15 cellular contexts compared by ENCODE assay signal in the genomic region with DNA sequence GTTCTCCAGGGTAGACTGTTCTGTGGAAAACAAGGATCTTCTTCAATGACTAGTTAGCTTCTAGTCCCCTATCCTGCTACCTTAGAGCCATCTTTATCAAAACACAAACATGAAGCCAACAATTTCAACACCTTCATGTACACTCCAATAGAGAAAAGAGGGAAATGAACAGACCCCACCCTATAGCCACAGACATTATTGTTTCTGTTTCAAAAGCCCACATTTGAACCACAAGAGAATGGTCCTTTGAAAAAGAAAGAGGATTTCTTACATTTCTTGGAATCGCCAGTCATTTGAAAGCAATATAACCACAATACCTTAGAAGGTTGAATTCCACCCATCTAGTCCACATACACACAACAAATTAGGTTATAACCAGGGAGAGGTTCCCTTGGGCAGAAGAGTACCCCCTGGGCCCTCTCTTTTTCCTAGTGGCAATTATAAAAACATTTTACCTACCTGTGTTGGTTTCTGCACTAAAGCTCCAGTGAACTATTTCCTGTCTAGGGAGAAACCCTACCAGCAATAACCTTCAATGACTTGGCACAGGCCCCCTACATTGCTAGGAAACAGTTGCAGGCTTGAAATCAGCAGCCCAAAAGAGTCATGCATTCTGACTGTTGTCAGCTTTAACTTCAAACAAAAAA. TPM values are rescaled to one million over a fixed set of nuclear protein-coding genes. Genes with fewer than 3 reads are reported as not detected.
DNase-seq lines count a peak whose midpoint lies in the region; ATAC-seq lines count a peak whose summit lies in the region.
"Had no signal": no experiment of that assay in that cellular context is flagged by ENCODE, and none has a peak within 500 bp of the region (broad histone marks: within the 10 kb centered on the region; RNA-seq: fewer than 3 reads in every experiment).

No MANE protein-coding gene starts in this region.

- peak; percentile 23 to 25 for ATAC-seq in activated CD4-positive, CD25-positive, alpha-beta regulatory T cell treated with anti-CD3 and anti-CD28 coated beads, Interleukin-2, amount 50 U/mL, for 24 hours
- peak; percentile 54 for ATAC-seq in activated CD8-positive, alpha-beta T cell treated with anti-CD3 and anti-CD28 coated beads, Interleukin-2, amount 10 ng/mL, durations not matched to agents 7 days and 5 days
- peak; percentile 27 to 60 for ATAC-seq in naive thymus-derived CD8-positive, alpha-beta T cell
- ATAC-seq in left colon = no peak

- peak overlapping the region in 3 of 4 donors; percentile 29 to 56 (median 41) for H3K4me3 Mint-ChIP-seq in IgD-negative memory B cell
- peak overlapping the region; percentile 68 for H3K4me3 Mint-ChIP-seq in activated CD8-positive, alpha-beta T cell treated with anti-CD3 and anti-CD28 coated beads, Interleukin-2, amount 10 ng/mL, durations not matched to agents 7 days and 5 days
- H3K4me3 Mint-ChIP-seq in naive thymus-derived CD8-positive, alpha-beta T cell = peak overlapping the region in 9 of 10 donors; percentile 3 to 59 (median 48)

- H3K27ac Mint-ChIP-seq in IgD-negative memory B cell = peak overlapping the region in 1 of 3 donors; percentile 16
- peak overlapping the region; percentile 89 for H3K27ac Mint-ChIP-seq in activated CD8-positive, alpha-beta T cell treated with anti-CD3 and anti-CD28 coated beads, Interleukin-2, amount 10 ng/mL, durations not matched to agents 7 days and 5 days
- H3K27ac Mint-ChIP-seq in naive thymus-derived CD8-positive, alpha-beta T cell = peak overlapping the region in 7 of 10 donors; percentile 3 to 63 (median 49)

- H3K4me1 Mint-ChIP-seq in IgD-negative memory B cell = peaks cover 33 to 42% (median 38%) of the 10 kb centered on the region in 3 donors
- peaks cover 57% of the 10 kb centered on the region for H3K4me1 Mint-ChIP-seq in activated CD8-positive, alpha-beta T cell treated with anti-CD3 and anti-CD28 coated beads, Interleukin-2, amount 10 ng/mL, durations not matched to agents 7 days and 5 days (ENCODE audit: low read depth)
- H3K4me1 Mint-ChIP-seq in naive thymus-derived CD8-positive, alpha-beta T cell = peaks cover 24 to 55% (median 53%) of the 10 kb centered on the region in 4 donors

- no peaks in the 10 kb centered on the region for H3K27me3 Mint-ChIP-seq in IgD-negative memory B cell
- no peaks in the 10 kb centered on the region for H3K27me3 Mint-ChIP-seq in activated CD8-positive, alpha-beta T cell treated with anti-CD3 and anti-CD28 coated beads, Interleukin-2, amount 10 ng/mL, durations not matched to agents 7 days and 5 days (ENCODE audit: low read depth)
- no peaks in the 10 kb centered on the region for H3K27me3 Mint-ChIP-seq in naive thymus-derived CD8-positive, alpha-beta T cell

- intact Hi-C loops in left colon (cut with DNase I, micrococcal nuclease) = no loop called here

- CTCF ChIA-PET in activated CD8-positive, alpha-beta T cell treated with anti-CD3 and anti-CD28 coated beads, Interleukin-2, amount 10 ng/mL, durations not matched to agents 7 days and 5 days (lab: Charles Lee) = interaction anchor here (1.0 to 3.4 kb wide), 7 partner anchors 10 to 152 kb away, joined by 3 to 14 read pairs (median 4); no protein-coding TSS in a partner anchor

- H3K36me3 Mint-ChIP-seq in IgD-negative memory B cell = no peaks in the 10 kb centered on the region
- peaks cover 19% of the 10 kb centered on the region for H3K36me3 Mint-ChIP-seq in activated CD8-positive, alpha-beta T cell treated with anti-CD3 and anti-CD28 coated beads, Interleukin-2, amount 10 ng/mL, durations not matched to agents 7 days and 5 days (ENCODE audit: low read depth)
- H3K36me3 Mint-ChIP-seq in naive thymus-derived CD8-positive, alpha-beta T cell = no peaks in the 10 kb centered on the region

- H3K9me3 Mint-ChIP-seq in IgD-negative memory B cell = no peaks in the 10 kb centered on the region
- no peaks in the 10 kb centered on the region for H3K9me3 Mint-ChIP-seq in activated CD8-positive, alpha-beta T cell treated with anti-CD3 and anti-CD28 coated beads, Interleukin-2, amount 10 ng/mL, durations not matched to agents 7 days and 5 days (ENCODE audit: insufficient read depth)
- no peaks in the 10 kb centered on the region for H3K9me3 Mint-ChIP-seq in naive thymus-derived CD8-positive, alpha-beta T cell

- POLR2A ChIA-PET in activated CD8-positive, alpha-beta T cell treated with anti-CD3 and anti-CD28 coated beads, Interleukin-2, amount 10 ng/mL, durations not matched to agents 7 days and 5 days (lab: Charles Lee) = interaction anchor here (0.9 to 1.0 kb wide), 2 partner anchors 10 to 16 kb away, joined by 4 read pairs; no protein-coding TSS in a partner anchor
- POLR2A ChIA-PET in naive thymus-derived CD8-positive, alpha-beta T cell (lab: Charles Lee) = no interaction called here

- DNase-seq in activated CD4-positive, CD25-positive, alpha-beta regulatory T cell (lab: John Stamatoyannopoulos, UW) = no peak
- DNase-seq in activated CD8-positive, alpha-beta T cell treated with anti-CD3 and anti-CD28 coated beads, Interleukin-2, amount 10 ng/mL, durations not matched to agents 7 days and 5 days = peak; percentile 64
- DNase-seq in naive thymus-derived CD8-positive, alpha-beta T cell = peak in 6 of 10 donors; percentile 3 to 56 (median 23)
- no peak for DNase-seq in left colon
- DNase-seq in medulla oblongata (ENCODE audit: extremely low spot score) = no peak
- DNase-seq in putamen (ENCODE audit: low spot score) = no peak
- DNase-seq: activated gamma-delta T cell, Calu3, foreskin melanocyte, H7, NCI-H187 treated with DMSO at 0.1 percent for 48 hours, NCI-H774, SJCRH30 had no signal

RNA-seq across cellular contexts. Expression of gene LPGAT1, which starts 2.7 kb away (rescaled TPM):
- 37.4 TPM for polyA plus RNA-seq in IgD-negative memory B cell
- 10 to 100 TPM; 59.3 to 60.5 TPM for total RNA-seq in activated CD8-positive, alpha-beta T cell treated with anti-CD3 and anti-CD28 coated beads, Interleukin-2, amount 10 ng/mL, durations not matched to agents 7 days and 5 days
- 10 to 100 TPM; 15.7 to 21.0 TPM for total RNA-seq in naive thymus-derived CD8-positive, alpha-beta T cell
- 10 to 100 TPM in 1 of 3 donors, 1 to 10 TPM in 2; 6.1 to 16.2 (median 8.6) TPM for polyA plus RNA-seq in naive thymus-derived CD8-positive, alpha-beta T cell
- 10 to 100 TPM; 30.9 to 46.0 TPM for total RNA-seq in left colon

Comparison
In these comparisons a context has a peak if more than half of its experiments do, and no peak if none do; other contexts are left out.
1. DNase-seq: peak in activated CD8-positive, alpha-beta T cell treated with anti-CD3 and anti-CD28 coated beads, Interleukin-2, amount 10 ng/mL, durations not matched to agents 7 days and 5 days (single experiment) and naive thymus-derived CD8-positive, alpha-beta T cell (6 of 10); none in activated CD4-positive, CD25-positive, alpha-beta regulatory T cell (0 of 4), left colon (0 of 2), medulla oblongata (single experiment) and putamen (single experiment).
2. Peak in every context shown above with its lines, with median percentiles within 50 percentile points of each other: H3K4me3 Mint-ChIP-seq.